8 cellular contexts compared by ENCODE assay signal in genomic region chr7:151088019-151088855, GRCh38. TPM values are rescaled to one million over a fixed set of nuclear protein-coding genes. Genes with fewer than 3 reads are reported as not detected.
A peak's percentile ranks its signal among the peaks of the same experiment; 100 is the strongest.
DNase-seq lines count a peak whose midpoint lies in the region; ATAC-seq and TF ChIP-seq lines count a peak whose summit lies in the region.

No MANE protein-coding gene starts in this region.

- H3K4me1 Mint-ChIP-seq in HFFc6 (ENCODE audit: low read depth) (peaks cover 60% of the 10 kb centered on the region), brain (peaks cover 73% of the 10 kb centered on the region)

- no peak for DNase-seq in AG09309 (ENCODE audit: low read depth)
- DNase-seq in HFFc6 = no peak
- DNase-seq in lung microvascular endothelial cell (ENCODE audit: low read depth in 2 of 2) = peak; percentile 42 to 56
- no peak for DNase-seq in mesenteric fat pad (ENCODE audit: low spot score)
- DNase-seq in HuH-7.5 (ENCODE audit: low spot score) = no peak
- no peak for DNase-seq in D341Med (ENCODE audit: low spot score)

- no peak for ATAC-seq in GM21737 (IDR thresholded peaks at IDR 0.05; ENCODE audit: unreplicated experiment)

- TF ChIP-seq CTCF in AG09309 (IDR thresholded peaks at IDR 0.05; ENCODE audit: control insufficient read depth, insufficient read depth, low read depth, low read length, missing control alignments) = no peak
- TF ChIP-seq CTCF in HFFc6 (IDR thresholded peaks at IDR 0.05) = no peak
- TF ChIP-seq CTCF in brain (conservative IDR thresholded peaks at IDR 0.05) = no peak

- H3K9me3 Mint-ChIP-seq in HFFc6 = no peaks in the 10 kb centered on the region
- no peaks in the 10 kb centered on the region for H3K9me3 Mint-ChIP-seq in brain

- H3K4me3 ChIP-seq in AG09309 (ENCODE audit: control insufficient read depth, low read depth, low read length) = peak overlapping the region; percentile 91

- H3K36me3 Mint-ChIP-seq in HFFc6 (ENCODE audit: low read depth) = no peaks in the 10 kb centered on the region; the same call in none of the 2 replicates
- H3K36me3 Mint-ChIP-seq in brain = peaks cover 20% of the 10 kb centered on the region

- peaks cover 8% of the 10 kb centered on the region for H3K27me3 Mint-ChIP-seq in HFFc6 (ENCODE audit: insufficient read depth)
- H3K27me3 Mint-ChIP-seq in brain = peaks cover 6% of the 10 kb centered on the region

- peak overlapping the region; percentile 95 for H3K27ac Mint-ChIP-seq in HFFc6
- peak overlapping the region; percentile 87 to 96 (median 93) for H3K27ac Mint-ChIP-seq in brain

- H3K4me3 Mint-ChIP-seq in HFFc6 (peak overlapping the region; percentile 92), brain (peak overlapping the region; percentile 86 to 91 (median 87))

RNA-seq across cellular contexts. Expression of gene AGAP3, which starts 2.0 kb away (rescaled TPM):
- 100 to 1,000 TPM in 1 of 6 experiments, 10 to 100 TPM in 5; 73.3 to 104 (median 82.2) TPM for total RNA-seq in HFFc6 (2021; fragmentation: NEBNext Ultra II Directional; extraction: Animal tissue kit (Norgen Biotek cat#: 25700))
- polyA plus RNA-seq in brain (ENCODE audit: insufficient read depth, low read depth, low replicate concordance) = 221 TPM
- total RNA-seq in lung microvascular endothelial cell = 35.1 and 62.5 TPM in 2 replicates
- total RNA-seq in mesenteric fat pad = 86.8 TPM

RNA-seq across cellular contexts. Expression of gene TMUB1, which starts 4.9 kb away (rescaled TPM):
- 10 to 100 TPM; 44.0 to 57.8 (median 51.9) TPM for total RNA-seq in HFFc6 (2021; fragmentation: NEBNext Ultra II Directional; extraction: Animal tissue kit (Norgen Biotek cat#: 25700))
- polyA plus RNA-seq in brain (ENCODE audit: insufficient read depth, low read depth, low replicate concordance) = 80.0 TPM
- 13.1 and 16.9 TPM in 2 replicates for total RNA-seq in lung microvascular endothelial cell
- total RNA-seq in mesenteric fat pad = 31.9 TPM

RNA-seq across cellular contexts. Expression of gene FASTK, which starts 7.6 kb away (rescaled TPM):
- total RNA-seq in HFFc6 (2021; fragmentation: NEBNext Ultra II Directional; extraction: Animal tissue kit (Norgen Biotek cat#: 25700)) = 10 to 100 TPM; 83.8 to 97.0 (median 92.4) TPM
- polyA plus RNA-seq in brain (ENCODE audit: insufficient read depth, low read depth, low replicate concordance) = 47.4 TPM
- 36.0 and 38.9 TPM in 2 replicates for total RNA-seq in lung microvascular endothelial cell
- total RNA-seq in mesenteric fat pad = 59.3 TPM

RNA-seq across cellular contexts. Expression of gene SLC4A2, which starts 28.8 kb away (rescaled TPM):
- 100 to 1,000 TPM; 153 to 188 (median 164) TPM for total RNA-seq in HFFc6 (2021; fragmentation: NEBNext Ultra II Directional; extraction: Animal tissue kit (Norgen Biotek cat#: 25700))
- 84.5 TPM for polyA plus RNA-seq in brain (ENCODE audit: insufficient read depth, low read depth, low replicate concordance)
- total RNA-seq in lung microvascular endothelial cell = 39.4 and 72.8 TPM in 2 replicates
- total RNA-seq in mesenteric fat pad = 130 TPM

RNA-seq across cellular contexts. Expression of gene CDK5, which starts 30.5 kb away (rescaled TPM):
- 10 to 100 TPM; 31.3 to 37.3 (median 33.4) TPM for total RNA-seq in HFFc6 (2021; fragmentation: NEBNext Ultra II Directional; extraction: Animal tissue kit (Norgen Biotek cat#: 25700))
- 45.3 TPM for polyA plus RNA-seq in brain (ENCODE audit: insufficient read depth, low read depth, low replicate concordance)
- 15.9 and 17.4 TPM in 2 replicates for total RNA-seq in lung microvascular endothelial cell
- total RNA-seq in mesenteric fat pad = 7.3 TPM

Comparison
In these comparisons a context has a peak if more than half of its experiments do, and no peak if none do; other contexts are left out.
1. DNase-seq: peak in lung microvascular endothelial cell (2 of 2); none in AG09309 (single experiment), HFFc6 (single experiment), mesenteric fat pad (single experiment), HuH-7.5 (single experiment) and D341Med (single experiment).